ENCODE assay signal across 8 cellular contexts in genomic region chr10:27997865-27998177, GRCh38. TPM values are rescaled to one million over a fixed set of nuclear protein-coding genes. Genes with fewer than 3 reads are reported as not detected.
DNase-seq lines count a peak whose midpoint lies in the region; ATAC-seq and TF ChIP-seq lines count a peak whose summit lies in the region.

No MANE protein-coding gene starts in this region.

- H3K9me3 ChIP-seq in HCT116 (ENCODE audit: control insufficient read depth in 1 of 2, insufficient read depth in 1 of 2, low read depth in 1 of 2, low read length in 2 of 2) (no peaks in the 10 kb centered on the region), skeletal muscle tissue (ENCODE audit: control insufficient read depth in 3 of 3, low read length in 3 of 3) (no peaks in the 10 kb centered on the region)

- POLR2A ChIA-PET in HCT116 (lab: Charles Lee): no interaction called here
- POLR2A ChIA-PET in activated CD8-positive, alpha-beta T cell treated with anti-CD3 and anti-CD28 coated beads for 36 hours (lab: Charles Lee): no interaction called here

- RAD21 ChIA-PET in HCT116 (lab: Charles Lee; ENCODE audit: low non-redundant PET in 1 of 2, low total read pairs in 2 of 2, uncharacterized antibody in 2 of 2, unreplicated experiment in 2 of 2): no interaction called here

- intact Hi-C loops in HCT116 (cut with micrococcal nuclease): no loop called here
- intact Hi-C loops in activated CD8-positive, alpha-beta T cell treated with anti-CD3 and anti-CD28 coated beads for 36 hours (cut with micrococcal nuclease): no loop called here

- peak overlapping the region; percentile 85 for H3K4me2 ChIP-seq in HCT116 (ENCODE audit: low read length)

- ATAC-seq in HCT116 (no peak), HG03565 (IDR thresholded peaks at IDR 0.05; ENCODE audit: unreplicated experiment) (no peak)
- ATAC-seq in activated CD8-positive, alpha-beta T cell treated with anti-CD3 and anti-CD28 coated beads for 36 hours: no peak

- no peaks in the 10 kb centered on the region for H3K36me3 Mint-ChIP-seq in activated CD8-positive, alpha-beta T cell treated with anti-CD3 and anti-CD28 coated beads for 36 hours (ENCODE audit: low read depth)

- no peaks in the 10 kb centered on the region for H3K9me2 ChIP-seq in HCT116 (ENCODE audit: insufficient read depth)

- peak overlapping the region; percentile 24 for H3K27ac Mint-ChIP-seq in activated CD8-positive, alpha-beta T cell treated with anti-CD3 and anti-CD28 coated beads for 36 hours

- H3K4me1 Mint-ChIP-seq in activated CD8-positive, alpha-beta T cell treated with anti-CD3 and anti-CD28 coated beads for 36 hours (ENCODE audit: low read depth): peaks cover 13% of the 10 kb centered on the region

- H2AFZ ChIP-seq in HCT116 (ENCODE audit: low read depth, low read length, poor library complexity, severe bottlenecking): peak overlapping the region; percentile 20

- peak overlapping the region; percentile 92 for H3K27ac ChIP-seq in HCT116 (ENCODE audit: low read depth, low read length)
- H3K27ac ChIP-seq in skeletal muscle tissue (ENCODE audit: low read depth, low read length): no peak overlapping the region

- no peak for TF ChIP-seq CTCF in HCT116 (IDR thresholded peaks at IDR 0.05 in 2 of 3, conservative IDR thresholded peaks at IDR 0.05 in 1 of 3; ENCODE audit: borderline replicate concordance in 1 of 3, insufficient read depth in 1 of 3, low read depth in 2 of 3, low read length in 2 of 3)
- TF ChIP-seq CTCF in activated CD8-positive, alpha-beta T cell treated with anti-CD3 and anti-CD28 coated beads for 36 hours (IDR thresholded peaks at IDR 0.05): no peak

- CTCF ChIA-PET in HCT116 (lab: Charles Lee): no interaction called here
- CTCF ChIA-PET in activated CD8-positive, alpha-beta T cell treated with anti-CD3 and anti-CD28 coated beads for 36 hours (lab: Charles Lee): no interaction called here

- TF ChIP-seq RAD21 in HCT116 (IDR thresholded peaks at IDR 0.05; ENCODE audit: low read depth): no peak

- peak overlapping the region; percentile 76 for H3K9ac ChIP-seq in HCT116 (ENCODE audit: low read length)
- peak overlapping the region in 2 of 3 donors; percentile 43 to 65 for H3K9ac ChIP-seq in skeletal muscle tissue (ENCODE audit: low read depth in 1 of 3, low read length in 3 of 3)

- H3K36me3 ChIP-seq in HCT116 (ENCODE audit: control insufficient read depth in 1 of 2, insufficient read depth in 2 of 2, low read length in 2 of 2) (no peaks in the 10 kb centered on the region), skeletal muscle tissue (ENCODE audit: control insufficient read depth in 3 of 3, insufficient read depth in 3 of 3, low read length in 3 of 3) (no peaks in the 10 kb centered on the region)

- peak overlapping the region; percentile 63 to 80 for H3K4me3 ChIP-seq in HCT116 (replicated peaks in 1 of 2; ENCODE audit: low read depth in 1 of 2, low read length in 2 of 2)
- peak overlapping the region; percentile 58 for H3K4me3 ChIP-seq in iPS-11a (ENCODE audit: low read depth, low read length)
- peak overlapping the region; percentile 62 to 76 (median 73) for H3K4me3 ChIP-seq in skeletal muscle tissue (ENCODE audit: low read length in 3 of 3)

- no peaks in the 10 kb centered on the region for H4K20me1 ChIP-seq in HCT116 (ENCODE audit: insufficient read depth)

- DNase-seq in HCT116 (ENCODE audit: low read depth, low spot score) (no peak), amygdala (lab: John Stamatoyannopoulos, UW) (no peak), hypothalamus (lab: John Stamatoyannopoulos, UW) (no peak), SW 1271 (lab: John Stamatoyannopoulos, UW) (no peak)
- DNase-seq in activated CD8-positive, alpha-beta T cell treated with anti-CD3 and anti-CD28 coated beads for 36 hours: no peak

- TSS peak; percentile 57 for BruUV-seq in HCT116 (replicated peaks; lab: Mats Ljungman, UMichigan)

- H3K79me2 ChIP-seq in HCT116 (ENCODE audit: insufficient read depth, low read length): peaks cover 11% of the 10 kb centered on the region; the same call in 1 of the 2 replicates

- H3K9me3 Mint-ChIP-seq in activated CD8-positive, alpha-beta T cell treated with anti-CD3 and anti-CD28 coated beads for 36 hours: no peaks in the 10 kb centered on the region

- TF ChIP-seq POLR2A in HCT116 (IDR thresholded peaks at IDR 0.05; ENCODE audit: borderline replicate concordance, extremely low read depth, insufficient read depth, insufficient read length): no peak

- H3K27me3 ChIP-seq in HCT116 (ENCODE audit: insufficient read depth, low read length) (no peaks in the 10 kb centered on the region), skeletal muscle tissue (ENCODE audit: control insufficient read depth in 3 of 3, insufficient read depth in 3 of 3, low read length in 3 of 3) (peaks cover 3 to 10% (median 3%) of the 10 kb centered on the region in 3 donors)

- H3K4me1 ChIP-seq in HCT116 (ENCODE audit: control insufficient read depth in 1 of 2, insufficient read depth in 2 of 2, low read length in 2 of 2): peaks cover 5 to 24% of the 10 kb centered on the region in 2 experiments; a peak in 3 of 4 replicates
- peaks cover 7 to 9% (median 8%) of the 10 kb centered on the region in 3 donors for H3K4me1 ChIP-seq in skeletal muscle tissue (ENCODE audit: control insufficient read depth in 3 of 3, insufficient read depth in 3 of 3, low read length in 3 of 3)

- peak overlapping the region; percentile 80 for H3K4me3 Mint-ChIP-seq in activated CD8-positive, alpha-beta T cell treated with anti-CD3 and anti-CD28 coated beads for 36 hours

- peaks cover 30% of the 10 kb centered on the region for H3K27me3 Mint-ChIP-seq in activated CD8-positive, alpha-beta T cell treated with anti-CD3 and anti-CD28 coated beads for 36 hours

TF ChIP-seq in HCT116, 20 proteins besides CTCF, POLR2A, EP300 and RAD21:
- TF ChIP-seq CBX3 (IDR thresholded peaks at IDR 0.05; ENCODE audit: low read depth) (no peak), SP1 (IDR thresholded peaks at IDR 0.05; ENCODE audit: low read depth) (no peak), ZFX (IDR thresholded peaks at IDR 0.05) (no peak), ZBTB33 (IDR thresholded peaks at IDR 0.05; ENCODE audit: extremely low read depth, insufficient replicate concordance, low read length) (no peak), CEBPB (IDR thresholded peaks at IDR 0.05; ENCODE audit: low read depth) (no peak)

RNA-seq across cellular contexts. Expression of gene ODAD2, which starts 1.1 kb away (rescaled TPM):
- total RNA-seq in HCT116 (2021; ENCODE audit: unreplicated experiment) (20.4 TPM), skeletal muscle tissue (0.52 TPM)
- 8.5 and 12.6 TPM in 2 replicates for polyA plus RNA-seq in HCT116 (2012)
- under 1 TPM; 0.40 to 0.88 TPM for total RNA-seq in activated CD8-positive, alpha-beta T cell treated with anti-CD3 and anti-CD28 coated beads for 36 hours

Comparison
In these comparisons a context has a peak if more than half of its experiments do, and no peak if none do; other contexts are left out.
1. RNA of gene ODAD2, which starts 1.1 kb away (total RNA-seq): 20.4 TPM in HCT116 (single experiment); 0.40 to 0.88 TPM in activated CD8-positive, alpha-beta T cell treated with anti-CD3 and anti-CD28 coated beads for 36 hours and 0.52 TPM in skeletal muscle tissue (single experiment); every median in the first group is over 10 times any median in the second.
2. Peak in every context shown above with its lines, with median percentiles within 50 percentile points of each other: H3K4me3 ChIP-seq.